9 cellular contexts compared by ENCODE assay signal in the genomic region with DNA sequence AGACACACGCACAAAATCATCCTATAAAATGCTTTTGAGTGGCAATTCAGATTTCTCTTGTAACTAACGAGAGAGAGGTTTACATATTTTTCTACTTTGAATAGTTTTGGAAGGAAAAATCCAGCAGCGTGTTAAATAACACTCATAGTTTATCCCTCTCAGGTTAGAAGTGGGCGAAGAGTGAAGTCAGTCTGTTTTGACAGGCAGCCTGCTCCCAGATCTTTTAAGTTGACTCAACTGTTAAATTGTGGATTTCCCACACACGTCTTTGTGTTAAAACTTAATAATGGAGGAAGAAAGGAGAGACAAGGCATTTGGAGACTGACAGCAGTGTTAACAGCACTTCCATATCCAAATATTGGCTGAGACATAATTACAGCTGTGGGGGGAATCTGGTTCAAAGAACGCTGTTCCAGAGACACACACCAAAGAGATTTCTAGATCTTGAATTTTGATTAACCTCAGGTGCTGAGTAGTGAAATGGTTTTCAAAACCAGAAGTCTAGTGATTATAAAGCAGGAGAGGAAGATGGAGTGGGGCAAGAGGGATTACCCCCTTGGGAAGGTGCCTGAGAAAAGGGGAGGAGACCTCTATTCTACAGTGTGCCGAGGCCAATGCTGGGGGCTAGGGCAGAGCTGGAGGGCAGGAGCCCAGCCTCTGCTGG. TPM values are rescaled to one million over a fixed set of nuclear protein-coding genes. Genes with fewer than 3 reads are reported as not detected.
DNase-seq lines count a peak whose midpoint lies in the region; ATAC-seq and TF ChIP-seq lines count a peak whose summit lies in the region.
"Had no signal": no experiment of that assay in that cellular context is flagged by ENCODE, and none has a peak within 500 bp of the region (broad histone marks: within the 10 kb centered on the region; RNA-seq: fewer than 3 reads in every experiment).

No MANE protein-coding gene starts in this region.

- POLR2A ChIA-PET in CD8-positive, alpha-beta memory T cell (lab: Charles Lee), result no interaction called here
- POLR2A ChIA-PET in PC-9 (lab: Charles Lee; ENCODE audit: unreplicated experiment), result interaction anchor here (0.6 kb wide), 1 partner anchor 54 kb away, joined by 7 read pairs; no protein-coding TSS in a partner anchor

- no peaks in the 10 kb centered on the region for H3K9me2 ChIP-seq in PC-9 (ENCODE audit: insufficient read depth)

- H3K36me3 ChIP-seq in CD8-positive, alpha-beta memory T cell (ENCODE audit: insufficient read depth, low read length), result no peaks in the 10 kb centered on the region
- H3K36me3 ChIP-seq in PC-9 (ENCODE audit: low read depth) (no peaks in the 10 kb centered on the region), trophoblast cell (ENCODE audit: control insufficient read depth in 1 of 2, insufficient read depth in 2 of 2, low read length in 2 of 2) (no peaks in the 10 kb centered on the region), HAP-1 (replicated peaks) (no peaks in the 10 kb centered on the region)

- H3K36me3 Mint-ChIP-seq in CD8-positive, alpha-beta memory T cell, result peaks cover 0 to 34% (median 2%) of the 10 kb centered on the region in 3 donors

- H2AFZ ChIP-seq in PC-9 (no peak overlapping the region), trophoblast cell (ENCODE audit: insufficient read depth, low read length, poor library complexity) (no peak overlapping the region)

- H2BK12ac ChIP-seq in trophoblast cell (ENCODE audit: low read length), result no peak overlapping the region

- H3K4me3 ChIP-seq in CD8-positive, alpha-beta memory T cell (ENCODE audit: low read length), result no peak overlapping the region
- peak overlapping the region; percentile 99; the same call in 1 of the 2 replicates for H3K4me3 ChIP-seq in PC-9
- peak overlapping the region; percentile 94 for H3K4me3 ChIP-seq in epithelial cell of proximal tubule (ENCODE audit: low read depth, low read length)
- no peak overlapping the region for H3K4me3 ChIP-seq in trophoblast cell (ENCODE audit: low read depth, low read length)
- no peak overlapping the region for H3K4me3 ChIP-seq in HAP-1

- ATAC-seq in esophagus mucosa, result no peak

- H3K14ac ChIP-seq in trophoblast cell (ENCODE audit: low read length), result no peak overlapping the region

- H4K20me1 ChIP-seq in PC-9 (ENCODE audit: insufficient read depth), result peaks cover 59% of the 10 kb centered on the region

- peaks cover 6% of the 10 kb centered on the region for H3K79me1 ChIP-seq in trophoblast cell (ENCODE audit: low read length)

- peak overlapping the region; percentile 82 for H3K4ac ChIP-seq in trophoblast cell (ENCODE audit: low read depth, low read length)

- no peak for DNase-seq in CD8-positive, alpha-beta memory T cell
- DNase-seq in PC-9, result no peak
- DNase-seq in epithelial cell of proximal tubule (ENCODE audit: low read depth), result no peak
- no peak for DNase-seq in trophoblast cell
- DNase-seq in HAP-1 (ENCODE audit: low spot score in 2 of 2), result no peak
- DNase-seq in KG1 (lab: John Stamatoyannopoulos, UW), result no peak
- no peak for DNase-seq in ureter (ENCODE audit: low spot score)
- DNase-seq: NCI-H1930 had no signal

- H4K12ac ChIP-seq in trophoblast cell (ENCODE audit: low read depth, low read length), result no peak overlapping the region

- peaks cover 64% of the 10 kb centered on the region for H3K4me1 ChIP-seq in CD8-positive, alpha-beta memory T cell (ENCODE audit: insufficient read depth, low read length)
- H3K4me1 ChIP-seq in PC-9 (replicated peaks; ENCODE audit: insufficient read depth) (peaks cover 25% of the 10 kb centered on the region), trophoblast cell (ENCODE audit: control insufficient read depth in 1 of 2, insufficient read depth in 2 of 2, low read length in 2 of 2) (peaks cover 16 to 26% of the 10 kb centered on the region in 2 experiments), HAP-1 (peaks cover 18% of the 10 kb centered on the region)

- H4K91ac ChIP-seq in trophoblast cell (ENCODE audit: low read depth, low read length), result no peak overlapping the region

- peaks cover 5% of the 10 kb centered on the region; the same call in 1 of the 2 replicates for H3F3A ChIP-seq in PC-9 (ENCODE audit: insufficient read depth, low read depth)

- H3K4me3 Mint-ChIP-seq in CD8-positive, alpha-beta memory T cell, result peak overlapping the region; percentile 99 to 100 (median 100)

- H3K4me2 ChIP-seq in PC-9 (peak overlapping the region; percentile 78), trophoblast cell (ENCODE audit: low read length) (no peak overlapping the region)

- H2AK5ac ChIP-seq in trophoblast cell (ENCODE audit: low read length), result no peak overlapping the region

- WGBS in trophoblast cell (ENCODE audit: extremely low coverage, insufficient coverage, insufficient read length), result no CpG with 5 or more reads among the region's 7 CpGs

- no peak overlapping the region for H3K18ac ChIP-seq in trophoblast cell (ENCODE audit: low read length)

- intact Hi-C loops in PC-9 (cut with micrococcal nuclease; ENCODE audit: unreplicated experiment), result no loop called here

- H4K8ac ChIP-seq in trophoblast cell (ENCODE audit: low read depth, low read length), result no peak overlapping the region

- no peaks in the 10 kb centered on the region for H3K27me3 ChIP-seq in CD8-positive, alpha-beta memory T cell (ENCODE audit: insufficient read depth, low read length, poor library complexity, severe bottlenecking)
- H3K27me3 ChIP-seq in PC-9 (ENCODE audit: insufficient read depth, low read depth), result no peaks in the 10 kb centered on the region
- peaks cover 4% of the 10 kb centered on the region for H3K27me3 ChIP-seq in trophoblast cell (ENCODE audit: insufficient read depth, low read length)
- no peaks in the 10 kb centered on the region for H3K27me3 ChIP-seq in HAP-1 (ENCODE audit: low read depth)

- H3K27ac ChIP-seq in CD8-positive, alpha-beta memory T cell (ENCODE audit: low read depth, low read length), result peak overlapping the region; percentile 85
- H3K27ac ChIP-seq in PC-9 (no peak overlapping the region), trophoblast cell (ENCODE audit: low read depth, low read length) (no peak overlapping the region)

- H3K9me3 Mint-ChIP-seq in CD8-positive, alpha-beta memory T cell, result no peaks in the 10 kb centered on the region

- no peak for TF ChIP-seq CTCF in PC-9 (conservative IDR thresholded peaks at IDR 0.05)
- no peak for TF ChIP-seq CTCF in epithelial cell of proximal tubule (conservative IDR thresholded peaks at IDR 0.05; ENCODE audit: low read depth, low read length)

- H3K79me2 ChIP-seq in PC-9 (ENCODE audit: low read depth) (peaks cover 67% of the 10 kb centered on the region), trophoblast cell (ENCODE audit: control insufficient read depth, insufficient read depth, low read length, poor library complexity) (peaks cover 24% of the 10 kb centered on the region)

- no peak overlapping the region for H3K9ac ChIP-seq in trophoblast cell (ENCODE audit: low read length)

- in situ Hi-C loops in HAP-1 (cut with MboI; ENCODE audit: low sequenced_read_pairs), result no loop called here

- CTCF ChIA-PET in CD8-positive, alpha-beta memory T cell (lab: Charles Lee), result interaction anchor here (3.0 kb wide), 1 partner anchor 28 kb away, joined by 6 read pairs; no protein-coding TSS in a partner anchor
- CTCF ChIA-PET in PC-9 (lab: Charles Lee), result no interaction called here

- peaks cover 0 to 3% of the 10 kb centered on the region in 2 donors for H3K27me3 Mint-ChIP-seq in CD8-positive, alpha-beta memory T cell

- H3K23ac ChIP-seq in trophoblast cell (ENCODE audit: low read length), result no peak overlapping the region

- H3K4me1 Mint-ChIP-seq in CD8-positive, alpha-beta memory T cell, result peaks cover 65 to 71% (median 68%) of the 10 kb centered on the region in 3 donors

- H3K9me3 ChIP-seq in CD8-positive, alpha-beta memory T cell (ENCODE audit: low read length), result no peaks in the 10 kb centered on the region
- H3K9me3 ChIP-seq in PC-9 (ENCODE audit: insufficient read depth, low read depth), result no peaks in the 10 kb centered on the region
- H3K9me3 ChIP-seq in trophoblast cell (ENCODE audit: insufficient read depth, low read depth, low read length), result no peaks in the 10 kb centered on the region
- H3K9me3 ChIP-seq in HAP-1, result no peaks in the 10 kb centered on the region

- no TSS peak for BruUV-seq in PC-9 (replicated peaks; lab: Mats Ljungman, UMichigan)

- H3K27ac Mint-ChIP-seq in CD8-positive, alpha-beta memory T cell, result peak overlapping the region; percentile 98 to 100 (median 100)

- H2BK120ac ChIP-seq in trophoblast cell (ENCODE audit: insufficient read depth, low read length, poor library complexity), result no peak overlapping the region

- no peak overlapping the region for H2BK5ac ChIP-seq in trophoblast cell (ENCODE audit: low read depth, low read length, poor library complexity)

RNA-seq across cellular contexts. Expression of a gene that starts 2.7 kb away (rescaled TPM):
- 10 to 100 TPM; 78.4 to 79.1 TPM for total RNA-seq in CD8-positive, alpha-beta memory T cell
- 5.0 TPM for polyA plus RNA-seq in CD8-positive, alpha-beta memory T cell
- total RNA-seq in PC-9 (2021) (62.6 and 70.6 TPM in 2 replicates), epithelial cell of proximal tubule (45.5 and 57.9 TPM in 2 replicates), esophagus mucosa (47.3 TPM), ureter (69.8 TPM)
- 41.7 and 41.9 TPM in 2 replicates for polyA plus RNA-seq in trophoblast cell (2013)

RNA-seq across cellular contexts. Expression of a gene that starts 52.0 kb away (rescaled TPM):
- total RNA-seq in CD8-positive, alpha-beta memory T cell, result 10 to 100 TPM; 11.0 to 11.7 TPM
- not detected for polyA plus RNA-seq in CD8-positive, alpha-beta memory T cell
- total RNA-seq in PC-9 (2021) (3.3 and 3.9 TPM in 2 replicates), epithelial cell of proximal tubule (2.9 and 5.1 TPM in 2 replicates), esophagus mucosa (6.1 TPM), ureter (4.8 TPM)
- polyA plus RNA-seq in trophoblast cell (2013), result 0.15 and 0.19 TPM in 2 replicates

Comparison
In these comparisons a context has a peak if more than half of its experiments do, and no peak if none do; other contexts are left out.
1. H3K4me3 ChIP-seq: peak in PC-9 (single experiment) and epithelial cell of proximal tubule (single experiment); none in CD8-positive, alpha-beta memory T cell (single experiment), trophoblast cell (single experiment) and HAP-1 (single experiment).